10 cellular contexts compared by ENCODE assay signal in the genomic region with DNA sequence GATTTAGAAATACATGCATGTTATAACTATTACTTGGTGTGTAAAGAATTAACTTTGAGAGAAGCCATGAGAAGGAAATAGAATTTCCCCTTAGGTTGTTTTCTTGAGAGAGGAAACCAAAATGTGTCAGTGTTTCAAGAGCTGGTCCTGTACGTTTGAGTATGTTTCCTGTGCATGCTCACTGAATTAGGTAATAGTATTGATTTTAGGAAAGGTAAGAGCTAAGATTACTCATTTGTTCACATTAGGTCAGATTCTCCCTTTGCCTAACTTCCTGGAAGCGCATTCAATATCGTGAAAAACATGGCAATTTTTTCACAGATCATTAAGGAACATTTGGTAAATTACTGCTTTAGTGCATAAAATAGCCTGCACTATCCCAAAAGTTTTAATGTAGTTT. TPM values are rescaled to one million over a fixed set of nuclear protein-coding genes. Genes with fewer than 3 reads are reported as not detected.
A peak's percentile ranks its signal among the peaks of the same experiment; 100 is the strongest.
DNase-seq lines count a peak whose midpoint lies in the region; ATAC-seq and TF ChIP-seq lines count a peak whose summit lies in the region.
"Had no signal": no experiment of that assay in that cellular context is flagged by ENCODE, and none has a peak within 500 bp of the region (broad histone marks: within the 10 kb centered on the region; RNA-seq: fewer than 3 reads in every experiment).

No MANE protein-coding gene starts in this region.

- DNase-seq in activated CD4-positive, alpha-beta T cell treated with anti-CD3 and anti-CD28 coated beads, Interleukin-2, amount 10 ng/mL, durations not matched to agents 7 days and 5 days, result no peak
- DNase-seq in activated CD4-positive, alpha-beta T cell treated with anti-CD3 and anti-CD28 coated beads for 1 hour, result no peak
- no peak for DNase-seq in activated B cell treated with CpG ODN at 0.5 μM for 24 hours
- DNase-seq in renal cortical epithelial cell (ENCODE audit: low read depth), result peak; percentile 41
- DNase-seq in DMS 273 treated with DMSO at 0.1 percent for 48 hours (lab: John Stamatoyannopoulos, UW), result no peak
- DNase-seq: islet precursor cell had no signal

- peaks cover 59% of the 10 kb centered on the region for H3K4me1 Mint-ChIP-seq in activated CD4-positive, alpha-beta T cell treated with anti-CD3 and anti-CD28 coated beads, Interleukin-2, amount 10 ng/mL, durations not matched to agents 7 days and 5 days
- peaks cover 27% of the 10 kb centered on the region for H3K4me1 Mint-ChIP-seq in activated B cell treated with CpG ODN at 0.5 μM for 24 hours

- ATAC-seq in HG02678 (IDR thresholded peaks at IDR 0.05; ENCODE audit: unreplicated experiment) (peak; percentile 42), activated B cell treated with CpG ODN at 0.5 μM for 24 hours (ENCODE audit: low read depth) (no peak), GM21381 (IDR thresholded peaks at IDR 0.05; ENCODE audit: unreplicated experiment) (no peak), HG03159 (IDR thresholded peaks at IDR 0.05; ENCODE audit: unreplicated experiment) (no peak)
- ATAC-seq: A549 had no signal

- intact Hi-C loops in activated B cell treated with CpG ODN at 0.5 μM for 24 hours (cut with micrococcal nuclease), result loop anchor here (5.0 kb wide), 1 partner anchor 48 kb away; the partner anchor contains the start of gene RDX

- CTCF ChIA-PET in activated CD4-positive, alpha-beta T cell treated with anti-CD3 and anti-CD28 coated beads, Interleukin-2, amount 10 ng/mL, durations not matched to agents 7 days and 5 days (lab: Charles Lee), result no interaction called here
- CTCF ChIA-PET in activated B cell treated with CpG ODN at 0.5 μM for 24 hours (lab: Charles Lee), result interaction anchor here (1.4 kb wide), 1 partner anchor 17 kb away, joined by 3 read pairs; no protein-coding TSS in a partner anchor

- peak overlapping the region; percentile 55 for H3K27ac Mint-ChIP-seq in activated CD4-positive, alpha-beta T cell treated with anti-CD3 and anti-CD28 coated beads, Interleukin-2, amount 10 ng/mL, durations not matched to agents 7 days and 5 days
- peak overlapping the region; percentile 43 for H3K27ac Mint-ChIP-seq in activated B cell treated with CpG ODN at 0.5 μM for 24 hours

- H3K9me3 Mint-ChIP-seq in activated CD4-positive, alpha-beta T cell treated with anti-CD3 and anti-CD28 coated beads, Interleukin-2, amount 10 ng/mL, durations not matched to agents 7 days and 5 days, result peaks cover 17% of the 10 kb centered on the region
- H3K9me3 Mint-ChIP-seq in activated B cell treated with CpG ODN at 0.5 μM for 24 hours, result no peaks in the 10 kb centered on the region

- H3K36me3 Mint-ChIP-seq in activated CD4-positive, alpha-beta T cell treated with anti-CD3 and anti-CD28 coated beads, Interleukin-2, amount 10 ng/mL, durations not matched to agents 7 days and 5 days (ENCODE audit: low read depth), result peaks cover 21% of the 10 kb centered on the region
- H3K36me3 Mint-ChIP-seq in activated B cell treated with CpG ODN at 0.5 μM for 24 hours (ENCODE audit: low read depth), result no peaks in the 10 kb centered on the region

- no peaks in the 10 kb centered on the region for H3K27me3 Mint-ChIP-seq in activated CD4-positive, alpha-beta T cell treated with anti-CD3 and anti-CD28 coated beads, Interleukin-2, amount 10 ng/mL, durations not matched to agents 7 days and 5 days
- H3K27me3 Mint-ChIP-seq in activated B cell treated with CpG ODN at 0.5 μM for 24 hours, result no peaks in the 10 kb centered on the region

- TF ChIP-seq CTCF in activated B cell treated with CpG ODN at 0.5 μM for 24 hours (IDR thresholded peaks at IDR 0.05), result no peak

- H3K4me3 Mint-ChIP-seq in activated CD4-positive, alpha-beta T cell treated with anti-CD3 and anti-CD28 coated beads, Interleukin-2, amount 10 ng/mL, durations not matched to agents 7 days and 5 days, result no peak overlapping the region
- no peak overlapping the region for H3K4me3 Mint-ChIP-seq in activated B cell treated with CpG ODN at 0.5 μM for 24 hours

- POLR2A ChIA-PET in activated CD4-positive, alpha-beta T cell treated with anti-CD3 and anti-CD28 coated beads, Interleukin-2, amount 10 ng/mL, durations not matched to agents 7 days and 5 days (lab: Charles Lee), result no interaction called here
- POLR2A ChIA-PET in activated B cell treated with CpG ODN at 0.5 μM for 24 hours (lab: Charles Lee), result interaction anchor here (0.8 kb wide), 1 partner anchor 16 kb away, joined by 7 read pairs; no protein-coding TSS in a partner anchor

RNA-seq across cellular contexts. Expression of gene RDX, which starts 49.3 kb away (rescaled TPM):
- total RNA-seq in activated CD4-positive, alpha-beta T cell treated with anti-CD3 and anti-CD28 coated beads, Interleukin-2, amount 10 ng/mL, durations not matched to agents 7 days and 5 days, result 10 to 100 TPM; 37.6 to 47.1 TPM
- total RNA-seq in activated B cell treated with CpG ODN at 0.5 μM for 24 hours, result 27.4 and 27.9 TPM in 2 replicates
- 76.4 and 126 TPM in 2 replicates for total RNA-seq in renal cortical epithelial cell
